ENCODE assay signal across 8 cellular contexts in the genomic region with DNA sequence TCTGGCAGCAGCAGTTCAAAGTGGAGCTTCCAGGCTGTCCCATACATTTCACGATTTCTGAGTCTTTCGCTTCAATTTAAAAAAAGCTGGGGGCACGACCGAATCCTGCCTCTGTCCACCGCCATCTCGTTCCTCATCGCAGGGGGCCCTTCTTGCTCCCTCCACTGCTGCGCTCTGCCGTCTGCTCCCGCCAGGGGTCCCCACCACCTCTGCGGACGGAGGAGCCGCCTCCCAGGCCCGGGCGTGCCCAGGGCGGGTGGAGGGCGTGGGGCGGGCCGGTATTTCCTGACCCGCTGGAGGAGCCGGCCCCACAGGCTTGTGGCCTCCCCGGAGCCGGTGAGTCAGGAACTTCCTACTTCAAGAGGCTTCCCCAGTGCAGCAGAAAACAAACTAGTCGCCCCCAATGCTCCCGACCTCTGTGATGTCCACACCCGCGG. TPM values are rescaled to one million over a fixed set of nuclear protein-coding genes. Genes with fewer than 3 reads are reported as not detected.
A peak's percentile ranks its signal among the peaks of the same experiment; 100 is the strongest.
DNase-seq lines count a peak whose midpoint lies in the region; ATAC-seq and TF ChIP-seq lines count a peak whose summit lies in the region.

No MANE protein-coding gene starts in this region.

- intact Hi-C loops in IMR-90 (cut with micrococcal nuclease), result loop anchor here (1.0 to 10.0 kb wide), 4 partner anchors 77 to 349 kb away; partner anchors contain the start of gene FNBP1

- H3K9me1 ChIP-seq in IMR-90 (ENCODE audit: insufficient read depth, low read length), result peaks cover 17% of the 10 kb centered on the region

- in situ Hi-C loops in IMR-90 (cut with MboI; ENCODE audit: low sequenced_read_pairs), result loop anchor here (25.0 kb wide), 1 partner anchor 177 kb away; the partner anchor contains the start of gene GPR107

- peak overlapping the region; percentile 10 for H3K27ac ChIP-seq in IMR-90 (ENCODE audit: insufficient read depth, low read length)

- peak overlapping the region; percentile 15 to 91; a peak in 2 of 4 replicates for H4K8ac ChIP-seq in IMR-90 (ENCODE audit: low read depth in 2 of 2, low read length in 2 of 2)

- peak overlapping the region; percentile 83 for H3K4ac ChIP-seq in IMR-90 (ENCODE audit: low read depth, low read length)

- H3K4me1 ChIP-seq in IMR-90 (ENCODE audit: control insufficient read depth, insufficient read depth, low read length), result peaks cover 28% of the 10 kb centered on the region

- H3K9me3 ChIP-seq in IMR-90 (ENCODE audit: control insufficient read depth, insufficient read depth, low read length), result no peaks in the 10 kb centered on the region

- peaks cover 44% of the 10 kb centered on the region for H3K4me1 Mint-ChIP-seq in neural crest cell
- H3K4me1 Mint-ChIP-seq in stimulated activated naive CD8-positive, alpha-beta T cell treated with anti-CD3 and anti-CD28 coated beads, Interleukin-15, Interleukin-2, amounts not matched to agents 100 ng/mL and 50 ng/mL, for 24 hours (ENCODE audit: low read depth), result peaks cover 73% of the 10 kb centered on the region

- H3K4me3 Mint-ChIP-seq in neural crest cell, result peak overlapping the region; percentile 34
- peak overlapping the region; percentile 97 for H3K4me3 Mint-ChIP-seq in stimulated activated naive CD8-positive, alpha-beta T cell treated with anti-CD3 and anti-CD28 coated beads, Interleukin-15, Interleukin-2, amounts not matched to agents 100 ng/mL and 50 ng/mL, for 24 hours

- dilution Hi-C loops in IMR-90 (cut with HindIII; ENCODE audit: low sequenced_read_pairs, unreplicated experiment), result no loop called here

- H3K36me3 Mint-ChIP-seq in neural crest cell (ENCODE audit: low read depth), result peaks cover 12% of the 10 kb centered on the region
- peaks cover 59% of the 10 kb centered on the region for H3K36me3 Mint-ChIP-seq in stimulated activated naive CD8-positive, alpha-beta T cell treated with anti-CD3 and anti-CD28 coated beads, Interleukin-15, Interleukin-2, amounts not matched to agents 100 ng/mL and 50 ng/mL, for 24 hours (ENCODE audit: low read depth)

- peaks cover 0 to 3% of the 10 kb centered on the region in 2 experiments; a peak in 1 of 4 replicates for H3K79me1 ChIP-seq in IMR-90 (ENCODE audit: low read depth in 1 of 2, low read length in 2 of 2)

- peak overlapping the region; percentile 90 for H2AFZ ChIP-seq in IMR-90 (replicated peaks; ENCODE audit: low read length, poor library complexity)

- 0% methylated on average over 4 of the region's 27 CpGs; no CpG with 5 or more reads in 1 of the 2 experiments for WGBS in IMR-90 (ENCODE audit: extremely low coverage in 2 of 2, insufficient read length in 1 of 2), 2 experiments

- no peaks in the 10 kb centered on the region for H4K20me1 ChIP-seq in IMR-90 (ENCODE audit: insufficient read depth, low read length)

- H3K9ac ChIP-seq in IMR-90 (ENCODE audit: low read depth, low read length), result 0 out of 2 replicates have a peak overlapping the region, but pooled peaks have one; percentile 2

- no peaks in the 10 kb centered on the region for H3K9me3 Mint-ChIP-seq in neural crest cell
- H3K9me3 Mint-ChIP-seq in stimulated activated naive CD8-positive, alpha-beta T cell treated with anti-CD3 and anti-CD28 coated beads, Interleukin-15, Interleukin-2, amounts not matched to agents 100 ng/mL and 50 ng/mL, for 24 hours, result no peaks in the 10 kb centered on the region

- peak overlapping the region; percentile 73 for H4K91ac ChIP-seq in IMR-90 (ENCODE audit: insufficient read depth, low read depth, low read length)

- peak overlapping the region; percentile 28 for H4K5ac ChIP-seq in IMR-90 (ENCODE audit: low read depth, low read length)

- peak overlapping the region; percentile 5; the same call in 1 of the 2 replicates for H3K18ac ChIP-seq in IMR-90 (ENCODE audit: low read depth, low read length)

- peak overlapping the region; percentile 67; the same call in 1 of the 2 replicates for H2AK5ac ChIP-seq in IMR-90 (ENCODE audit: low read depth, low read length)

- no peaks in the 10 kb centered on the region for H3K27me3 Mint-ChIP-seq in neural crest cell (ENCODE audit: low read depth)
- H3K27me3 Mint-ChIP-seq in stimulated activated naive CD8-positive, alpha-beta T cell treated with anti-CD3 and anti-CD28 coated beads, Interleukin-15, Interleukin-2, amounts not matched to agents 100 ng/mL and 50 ng/mL, for 24 hours, result peaks cover 3% of the 10 kb centered on the region

- peak; percentile 50 for TF ChIP-seq POLR2A in GM19099 (IDR thresholded peaks at IDR 0.05; ENCODE audit: extremely low read depth, insufficient read length, low read depth)
- TF ChIP-seq POLR2A in IMR-90 (IDR thresholded peaks at IDR 0.05; ENCODE audit: low read depth, low read length), result 0 out of 2 replicates have a peak, but pooled peaks have one; percentile 29

- DNase-seq in AML-193 (lab: John Stamatoyannopoulos, UW) (peak; percentile 85 to 89), IMR-90 (peak; percentile 89), SHP77 treated with DMSO at 0.1 percent for 48 hours (lab: John Stamatoyannopoulos, UW) (peak; percentile 27), fibroblast of villous mesenchyme (ENCODE audit: low read depth) (peak; percentile 94), neural crest cell (ENCODE audit: low read depth, low spot score) (peak; percentile 82)
- peak; percentile 96 for DNase-seq in activated effector memory CD4-positive, alpha-beta T cell treated with anti-CD3 and anti-CD28 coated beads, Interleukin-2, amount 50 U/mL, for 16 hours

- peak; percentile 94 for ATAC-seq in IMR-90 (ENCODE audit: low read depth)

- peak; percentile 99 for TF ChIP-seq CTCF in IMR-90 (conservative IDR thresholded peaks at IDR 0.05; ENCODE audit: low read depth, low read length)
- peak; percentile 96 for TF ChIP-seq CTCF in fibroblast of villous mesenchyme (IDR thresholded peaks at IDR 0.05; ENCODE audit: insufficient read depth, low read depth, low read length)
- TF ChIP-seq CTCF in neural crest cell (conservative IDR thresholded peaks at IDR 0.05), result peak; percentile 88

- H3K27ac Mint-ChIP-seq in neural crest cell (ENCODE audit: unreplicated experiment), result no peak overlapping the region
- H3K27ac Mint-ChIP-seq in stimulated activated naive CD8-positive, alpha-beta T cell treated with anti-CD3 and anti-CD28 coated beads, Interleukin-15, Interleukin-2, amounts not matched to agents 100 ng/mL and 50 ng/mL, for 24 hours, result peak overlapping the region; percentile 100

- no TSS peak for BruUV-seq in IMR-90 (replicated peaks; lab: Mats Ljungman, UMichigan)

- peak overlapping the region; percentile 45; the same call in 1 of the 3 replicates for H2BK15ac ChIP-seq in IMR-90 (ENCODE audit: low read depth, low read length)

- peak overlapping the region; percentile 5; the same call in 1 of the 2 replicates for H3K56ac ChIP-seq in IMR-90 (ENCODE audit: extremely low read depth, insufficient read depth, low read length)

- H2BK20ac ChIP-seq in IMR-90 (ENCODE audit: low read depth, low read length), result peak overlapping the region; percentile 61; the same call in 1 of the 2 replicates

- peak overlapping the region; percentile 89 for H3K14ac ChIP-seq in IMR-90 (replicated peaks; ENCODE audit: low read depth, low read length)

- no peak overlapping the region for H3K4me3 ChIP-seq in IMR-90 (ENCODE audit: insufficient read depth, low read depth, low read length)
- peak overlapping the region; percentile 25 for H3K4me3 ChIP-seq in fibroblast of villous mesenchyme (ENCODE audit: low read depth, low read length)

- peak overlapping the region; percentile 69 for H2BK120ac ChIP-seq in IMR-90 (ENCODE audit: low read depth, low read length)

- H2BK5ac ChIP-seq in IMR-90 (ENCODE audit: low read depth, low read length, poor library complexity, severe bottlenecking), result peak overlapping the region; percentile 12

- CTCF ChIA-PET in IMR-90 (lab: Yijun Ruan, JAX), result interaction anchor here (0.6 kb wide), 2 partner anchors 22 kb away, joined by 3 to 7 read pairs; no protein-coding TSS in a partner anchor

- H2AK9ac ChIP-seq in IMR-90 (replicated peaks; ENCODE audit: low read depth, low read length, poor library complexity), result peak overlapping the region; percentile 67

- POLR2A ChIA-PET in IMR-90 (lab: Charles Lee; ENCODE audit: unreplicated experiment), result interaction anchor here (0.6 kb wide), 1 partner anchor 156 kb away, joined by 6 read pairs; no protein-coding TSS in a partner anchor

- peak overlapping the region; percentile 57 for H3K4me2 ChIP-seq in IMR-90 (ENCODE audit: low read depth, low read length)

- peak; percentile 91 for TF ChIP-seq RAD21 in IMR-90 (IDR thresholded peaks at IDR 0.05; ENCODE audit: low read length)

- H3K36me3 ChIP-seq in IMR-90 (ENCODE audit: control insufficient read depth, insufficient read depth, low read length), result peaks cover 24% of the 10 kb centered on the region

- no peaks in the 10 kb centered on the region for H3K27me3 ChIP-seq in IMR-90 (ENCODE audit: control insufficient read depth, insufficient read depth, low read length)

- peak overlapping the region; percentile 68; the same call in 1 of the 2 replicates for H3K23ac ChIP-seq in IMR-90 (ENCODE audit: low read depth, low read length)

TF ChIP-seq in IMR-90, 13 proteins besides CTCF, POLR2A, EP300 and RAD21 (continues in another document):
- TF ChIP-seq, protein P1, sequence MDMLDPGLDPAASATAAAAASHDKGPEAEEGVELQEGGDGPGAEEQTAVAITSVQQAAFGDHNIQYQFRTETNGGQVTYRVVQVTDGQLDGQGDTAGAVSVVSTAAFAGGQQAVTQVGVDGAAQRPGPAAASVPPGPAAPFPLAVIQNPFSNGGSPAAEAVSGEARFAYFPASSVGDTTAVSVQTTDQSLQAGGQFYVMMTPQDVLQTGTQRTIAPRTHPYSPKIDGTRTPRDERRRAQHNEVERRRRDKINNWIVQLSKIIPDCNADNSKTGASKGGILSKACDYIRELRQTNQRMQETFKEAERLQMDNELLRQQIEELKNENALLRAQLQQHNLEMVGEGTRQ (IDR thresholded peaks at IDR 0.05; ENCODE audit: low read depth, low read length), result peak; percentile 22
- TF ChIP-seq RCOR1 (IDR thresholded peaks at IDR 0.05; ENCODE audit: insufficient replicate concordance, low read length), result no peak
- TF ChIP-seq NFE2L2 (IDR thresholded peaks at IDR 0.05; ENCODE audit: low read depth, low read length), result no peak
- peak; percentile 93; the same call in 1 of the 2 replicates for TF ChIP-seq MAZ (IDR thresholded peaks at IDR 0.05; ENCODE audit: borderline replicate concordance, low read depth, low read length)
- TF ChIP-seq SMC3 (IDR thresholded peaks at IDR 0.05; ENCODE audit: low read depth, low read length), result peak; percentile 97

RNA-seq across cellular contexts. Expression of gene USP20, which starts 50.4 kb away (rescaled TPM):
- total RNA-seq in IMR-90 (2012; rRNA removed), result 3.8 and 4.4 TPM in 2 replicates
- 21.6 and 26.4 TPM in 2 replicates for polyA plus RNA-seq in IMR-90 (2012; rRNA removed)
- polyA plus RNA-seq in IMR-90 (2012; cell fraction: cytosol; rRNA removed), result 11.6 and 19.9 TPM in 2 replicates
- polyA plus RNA-seq in IMR-90 (2012; cell fraction: nucleus; rRNA removed; ENCODE audit: low replicate concordance), result 70.4 and 183 TPM in 2 replicates
- 7.7 and 10.4 TPM in 2 replicates for total RNA-seq in fibroblast of villous mesenchyme
- 31.1 and 35.9 TPM in 2 replicates for total RNA-seq in neural crest cell

RNA-seq across cellular contexts. Expression of gene C9orf78, which starts 50.6 kb away (rescaled TPM):
- total RNA-seq in IMR-90 (2012; rRNA removed), result 29.8 and 57.5 TPM in 2 replicates
- 36.7 and 46.0 TPM in 2 replicates for polyA plus RNA-seq in IMR-90 (2012; rRNA removed)
- 18.7 and 18.8 TPM in 2 replicates for polyA plus RNA-seq in IMR-90 (2012; cell fraction: cytosol; rRNA removed)
- polyA plus RNA-seq in IMR-90 (2012; cell fraction: nucleus; rRNA removed; ENCODE audit: low replicate concordance), result 3.1 and 12.3 TPM in 2 replicates
- 19.3 and 32.4 TPM in 2 replicates for total RNA-seq in fibroblast of villous mesenchyme
- 32.7 and 34.6 TPM in 2 replicates for total RNA-seq in neural crest cell

Comparison
In these comparisons a context has a peak if more than half of its experiments do, and no peak if none do; other contexts are left out.
1. DNase-seq: peak in every context shown above with its lines; median percentile 96 in activated effector memory CD4-positive, alpha-beta T cell treated with anti-CD3 and anti-CD28 coated beads, Interleukin-2, amount 50 U/mL, for 16 hours; 94 in fibroblast of villous mesenchyme; 89 in IMR-90; 87 in AML-193; 82 in neural crest cell; 27 in SHP77 treated with DMSO at 0.1 percent for 48 hours.